In the genomic region with DNA sequence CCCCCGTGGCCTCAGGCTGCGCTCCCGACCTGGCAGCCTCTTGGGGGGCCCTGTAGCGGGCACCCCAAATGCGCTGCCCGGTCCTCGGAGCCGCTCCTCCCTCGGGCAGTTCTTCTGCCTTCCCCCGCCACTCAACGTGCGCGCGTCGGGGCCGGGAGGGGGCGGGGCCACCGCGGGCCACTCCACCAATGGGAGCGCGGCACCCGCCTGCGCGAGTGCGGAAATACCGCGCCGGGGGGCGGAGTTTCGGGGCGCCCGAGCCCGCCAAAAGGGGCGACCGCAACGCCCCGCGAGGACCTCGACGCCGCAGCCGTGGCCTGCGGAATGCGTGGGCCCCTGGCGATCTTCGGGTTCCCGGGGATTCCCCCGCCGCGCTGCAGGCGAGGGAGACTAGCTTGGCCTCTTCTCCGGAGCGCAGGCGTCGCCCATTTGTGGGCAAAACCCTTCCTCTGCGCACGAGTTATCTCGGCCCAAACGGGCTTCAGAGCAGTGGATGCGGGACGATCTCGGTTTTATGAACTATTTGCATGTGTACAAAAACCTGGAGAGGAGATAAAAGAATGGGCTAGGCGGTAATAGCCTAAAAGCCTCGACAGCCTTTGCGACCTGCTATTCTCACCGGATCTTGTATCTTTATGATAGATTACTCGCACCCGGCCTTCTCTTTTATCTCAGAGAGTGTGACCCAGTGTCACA, we compare ENCODE assay signal across 1 cellular context.
A peak's percentile ranks its signal among the peaks of the same experiment; 100 is the strongest.
TF ChIP-seq lines count a peak whose summit lies in the region.

A gene with protein sequence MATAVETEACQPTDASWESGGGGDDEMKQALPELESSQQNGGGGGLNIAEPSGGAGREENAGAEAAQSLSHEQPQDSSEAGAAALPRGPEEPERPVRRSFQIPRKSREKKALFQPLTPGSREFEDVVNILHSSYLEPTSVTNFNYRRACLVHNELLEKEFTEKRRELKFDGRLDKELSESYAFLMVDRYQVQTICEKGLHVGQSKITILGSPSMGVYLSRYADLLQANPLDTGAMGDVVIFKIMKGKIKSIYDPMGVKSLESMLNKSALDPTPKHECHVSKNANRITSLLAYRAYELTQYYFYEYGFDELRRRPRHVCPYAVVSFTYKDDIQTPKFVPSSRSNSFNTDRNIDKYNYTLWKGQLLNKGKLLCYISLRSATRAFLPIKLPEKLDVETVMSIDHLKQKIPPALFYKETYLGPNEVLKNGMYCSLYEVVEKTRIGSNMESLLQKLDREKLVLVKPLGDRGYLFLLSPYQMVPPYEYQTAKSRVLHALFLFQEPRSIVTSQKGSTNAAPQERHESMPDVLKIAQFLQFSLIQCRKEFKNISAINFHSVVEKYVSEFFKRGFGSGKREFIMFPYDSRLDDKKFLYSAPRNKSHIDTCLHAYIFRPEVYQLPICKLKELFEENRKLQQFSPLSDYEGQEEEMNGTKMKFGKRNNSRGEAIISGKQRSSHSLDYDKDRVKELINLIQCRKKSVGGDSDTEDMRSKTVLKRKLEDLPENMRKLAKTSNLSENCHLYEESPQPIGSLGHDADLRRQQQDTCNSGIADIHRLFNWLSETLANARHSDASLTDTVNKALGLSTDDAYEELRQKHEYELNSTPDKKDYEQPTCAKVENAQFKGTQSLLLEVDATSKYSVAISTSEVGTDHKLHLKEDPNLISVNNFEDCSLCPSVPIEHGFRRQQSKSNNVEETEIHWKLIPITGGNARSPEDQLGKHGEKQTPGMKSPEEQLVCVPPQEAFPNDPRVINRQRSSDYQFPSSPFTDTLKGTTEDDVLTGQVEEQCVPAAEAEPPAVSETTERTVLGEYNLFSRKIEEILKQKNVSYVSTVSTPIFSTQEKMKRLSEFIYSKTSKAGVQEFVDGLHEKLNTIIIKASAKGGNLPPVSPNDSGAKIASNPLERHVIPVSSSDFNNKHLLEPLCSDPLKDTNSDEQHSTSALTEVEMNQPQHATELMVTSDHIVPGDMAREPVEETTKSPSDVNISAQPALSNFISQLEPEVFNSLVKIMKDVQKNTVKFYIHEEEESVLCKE (N-terminal part only) (minus strand): TSS at position 144 of the 696 bp plus-strand sequence. CDS start 259 bp downstream, outside the sequence.

TF ChIP-seq in K562, 482 proteins besides CTCF, POLR2A, EP300 and RAD21 (continued from another document and continues in another):
- TF ChIP-seq, protein P1, sequence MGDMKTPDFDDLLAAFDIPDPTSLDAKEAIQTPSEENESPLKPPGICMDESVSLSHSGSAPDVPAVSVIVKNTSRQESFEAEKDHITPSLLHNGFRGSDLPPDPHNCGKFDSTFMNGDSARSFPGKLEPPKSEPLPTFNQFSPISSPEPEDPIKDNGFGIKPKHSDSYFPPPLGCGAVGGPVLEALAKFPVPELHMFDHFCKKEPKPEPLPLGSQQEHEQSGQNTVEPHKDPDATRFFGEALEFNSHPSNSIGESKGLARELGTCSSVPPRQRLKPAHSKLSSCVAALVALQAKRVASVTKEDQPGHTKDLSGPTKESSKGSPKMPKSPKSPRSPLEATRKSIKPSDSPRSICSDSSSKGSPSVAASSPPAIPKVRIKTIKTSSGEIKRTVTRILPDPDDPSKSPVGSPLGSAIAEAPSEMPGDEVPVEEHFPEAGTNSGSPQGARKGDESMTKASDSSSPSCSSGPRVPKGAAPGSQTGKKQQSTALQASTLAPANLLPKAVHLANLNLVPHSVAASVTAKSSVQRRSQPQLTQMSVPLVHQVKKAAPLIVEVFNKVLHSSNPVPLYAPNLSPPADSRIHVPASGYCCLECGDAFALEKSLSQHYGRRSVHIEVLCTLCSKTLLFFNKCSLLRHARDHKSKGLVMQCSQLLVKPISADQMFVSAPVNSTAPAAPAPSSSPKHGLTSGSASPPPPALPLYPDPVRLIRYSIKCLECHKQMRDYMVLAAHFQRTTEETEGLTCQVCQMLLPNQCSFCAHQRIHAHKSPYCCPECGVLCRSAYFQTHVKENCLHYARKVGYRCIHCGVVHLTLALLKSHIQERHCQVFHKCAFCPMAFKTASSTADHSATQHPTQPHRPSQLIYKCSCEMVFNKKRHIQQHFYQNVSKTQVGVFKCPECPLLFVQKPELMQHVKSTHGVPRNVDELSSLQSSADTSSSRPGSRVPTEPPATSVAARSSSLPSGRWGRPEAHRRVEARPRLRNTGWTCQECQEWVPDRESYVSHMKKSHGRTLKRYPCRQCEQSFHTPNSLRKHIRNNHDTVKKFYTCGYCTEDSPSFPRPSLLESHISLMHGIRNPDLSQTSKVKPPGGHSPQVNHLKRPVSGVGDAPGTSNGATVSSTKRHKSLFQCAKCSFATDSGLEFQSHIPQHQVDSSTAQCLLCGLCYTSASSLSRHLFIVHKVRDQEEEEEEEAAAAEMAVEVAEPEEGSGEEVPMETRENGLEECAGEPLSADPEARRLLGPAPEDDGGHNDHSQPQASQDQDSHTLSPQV (IDR thresholded peaks at IDR 0.05), result peak; percentile 87
- TF ChIP-seq ZNF217 (CRISPR knock-in tag; IDR thresholded peaks at IDR 0.05) (no peak), TAF1 (IDR thresholded peaks at IDR 0.05; ENCODE audit: control insufficient read depth, extremely low read depth, insufficient read depth, low read length, severe bottlenecking) (no peak), BRF1 (IDR thresholded peaks at IDR 0.05; ENCODE audit: borderline replicate concordance, extremely low read depth, insufficient read length) (no peak), GTF2E2 (tag; IDR thresholded peaks at IDR 0.05) (no peak; the same call in 1 of the 2 replicates), PCBP2 (IDR thresholded peaks at IDR 0.05; ENCODE audit: low read depth, low read length, poor library complexity, severe bottlenecking) (no peak), ATF1 (CRISPR knock-in tag; IDR thresholded peaks at IDR 0.05) (no peak), ATF1 (tag; IDR thresholded peaks at IDR 0.05) (peak; percentile 68), CSDE1 (IDR thresholded peaks at IDR 0.05) (0 out of 4 replicates have a peak, but pooled peaks of 1 of the 2 experiments have one; percentile 14), L3MBTL2 (IDR thresholded peaks at IDR 0.05) (peak; percentile 100), ZNF586 (CRISPR knock-in tag; conservative IDR thresholded peaks at IDR 0.05) (no peak), SRSF7 (optimal IDR thresholded peaks at IDR 0.05; ENCODE audit: low read depth, low read length) (no peak), LEF1 (IDR thresholded peaks at IDR 0.05) (no peak), ZFX (CRISPR knock-in tag; IDR thresholded peaks at IDR 0.05) (peak; percentile 89), ZKSCAN3 (CRISPR knock-in tag; IDR thresholded peaks at IDR 0.05) (no peak), ZNF551 (CRISPR knock-in tag; IDR thresholded peaks at IDR 0.05) (no peak), ETS2 (tag; IDR thresholded peaks at IDR 0.05; ENCODE audit: borderline replicate concordance, poor library complexity, severe bottlenecking) (no peak), EWSR1 (IDR thresholded peaks at IDR 0.05; ENCODE audit: borderline replicate concordance, low read depth, partially characterized antibody) (no peak), CBX5 (IDR thresholded peaks at IDR 0.05; ENCODE audit: borderline replicate concordance, low read depth) (0 out of 2 replicates have a peak, but pooled peaks have one; percentile 28), ZNF408 (CRISPR knock-in tag; IDR thresholded peaks at IDR 0.05; ENCODE audit: low read depth) (no peak), ZNF766 (CRISPR knock-in tag; conservative IDR thresholded peaks at IDR 0.05) (peak; percentile 63; the same call in 1 of the 2 replicates), CBFA2T3 (IDR thresholded peaks at IDR 0.05) (no peak), ZBTB1 (CRISPR knock-in tag; IDR thresholded peaks at IDR 0.05; ENCODE audit: borderline replicate concordance, low read depth) (peak; percentile 90), KLF10 (CRISPR knock-in tag; IDR thresholded peaks at IDR 0.05) (no peak), POLR2G (IDR thresholded peaks at IDR 0.05; ENCODE audit: low read depth, low read length) (peak; percentile 79), GABPB2 (CRISPR knock-in tag; conservative IDR thresholded peaks at IDR 0.05) (no peak), ZNF584 (CRISPR knock-in tag; IDR thresholded peaks at IDR 0.05; ENCODE audit: low read depth) (no peak), MYC (IDR thresholded peaks at IDR 0.05; ENCODE audit: low read depth, low read length) (no peak; the same call in 1 of the 2 replicates), MYC (CRISPR knock-in tag; IDR thresholded peaks at IDR 0.05; ENCODE audit: borderline replicate concordance, low read depth) (no peak), ZNF347 (CRISPR knock-in tag; IDR thresholded peaks at IDR 0.05; ENCODE audit: low read depth) (no peak), HDAC2 (IDR thresholded peaks at IDR 0.05) (peak; percentile 73), SAFB2 (IDR thresholded peaks at IDR 0.05; ENCODE audit: borderline replicate concordance, low read depth, low read length, severe bottlenecking) (no peak)
- TF ChIP-seq, protein P2, sequence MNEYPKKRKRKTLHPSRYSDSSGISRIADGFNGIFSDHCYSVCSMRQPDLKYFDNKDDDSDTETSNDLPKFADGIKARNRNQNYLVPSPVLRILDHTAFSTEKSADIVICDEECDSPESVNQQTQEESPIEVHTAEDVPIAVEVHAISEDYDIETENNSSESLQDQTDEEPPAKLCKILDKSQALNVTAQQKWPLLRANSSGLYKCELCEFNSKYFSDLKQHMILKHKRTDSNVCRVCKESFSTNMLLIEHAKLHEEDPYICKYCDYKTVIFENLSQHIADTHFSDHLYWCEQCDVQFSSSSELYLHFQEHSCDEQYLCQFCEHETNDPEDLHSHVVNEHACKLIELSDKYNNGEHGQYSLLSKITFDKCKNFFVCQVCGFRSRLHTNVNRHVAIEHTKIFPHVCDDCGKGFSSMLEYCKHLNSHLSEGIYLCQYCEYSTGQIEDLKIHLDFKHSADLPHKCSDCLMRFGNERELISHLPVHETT (CRISPR knock-in tag; conservative IDR thresholded peaks at IDR 0.05 in 1 of 2, IDR thresholded peaks at IDR 0.05 in 1 of 2), result no peak
- TF ChIP-seq, protein P3, sequence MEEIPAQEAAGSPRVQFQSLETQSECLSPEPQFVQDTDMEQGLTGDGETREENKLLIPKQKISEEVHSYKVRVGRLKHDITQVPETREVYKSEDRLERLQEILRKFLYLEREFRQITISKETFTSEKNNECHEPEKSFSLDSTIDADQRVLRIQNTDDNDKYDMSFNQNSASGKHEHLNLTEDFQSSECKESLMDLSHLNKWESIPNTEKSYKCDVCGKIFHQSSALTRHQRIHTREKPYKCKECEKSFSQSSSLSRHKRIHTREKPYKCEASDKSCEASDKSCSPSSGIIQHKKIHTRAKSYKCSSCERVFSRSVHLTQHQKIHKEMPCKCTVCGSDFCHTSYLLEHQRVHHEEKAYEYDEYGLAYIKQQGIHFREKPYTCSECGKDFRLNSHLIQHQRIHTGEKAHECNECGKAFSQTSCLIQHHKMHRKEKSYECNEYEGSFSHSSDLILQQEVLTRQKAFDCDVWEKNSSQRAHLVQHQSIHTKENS (CRISPR knock-in tag; IDR thresholded peaks at IDR 0.05), result no peak
- TF ChIP-seq, protein P4, sequence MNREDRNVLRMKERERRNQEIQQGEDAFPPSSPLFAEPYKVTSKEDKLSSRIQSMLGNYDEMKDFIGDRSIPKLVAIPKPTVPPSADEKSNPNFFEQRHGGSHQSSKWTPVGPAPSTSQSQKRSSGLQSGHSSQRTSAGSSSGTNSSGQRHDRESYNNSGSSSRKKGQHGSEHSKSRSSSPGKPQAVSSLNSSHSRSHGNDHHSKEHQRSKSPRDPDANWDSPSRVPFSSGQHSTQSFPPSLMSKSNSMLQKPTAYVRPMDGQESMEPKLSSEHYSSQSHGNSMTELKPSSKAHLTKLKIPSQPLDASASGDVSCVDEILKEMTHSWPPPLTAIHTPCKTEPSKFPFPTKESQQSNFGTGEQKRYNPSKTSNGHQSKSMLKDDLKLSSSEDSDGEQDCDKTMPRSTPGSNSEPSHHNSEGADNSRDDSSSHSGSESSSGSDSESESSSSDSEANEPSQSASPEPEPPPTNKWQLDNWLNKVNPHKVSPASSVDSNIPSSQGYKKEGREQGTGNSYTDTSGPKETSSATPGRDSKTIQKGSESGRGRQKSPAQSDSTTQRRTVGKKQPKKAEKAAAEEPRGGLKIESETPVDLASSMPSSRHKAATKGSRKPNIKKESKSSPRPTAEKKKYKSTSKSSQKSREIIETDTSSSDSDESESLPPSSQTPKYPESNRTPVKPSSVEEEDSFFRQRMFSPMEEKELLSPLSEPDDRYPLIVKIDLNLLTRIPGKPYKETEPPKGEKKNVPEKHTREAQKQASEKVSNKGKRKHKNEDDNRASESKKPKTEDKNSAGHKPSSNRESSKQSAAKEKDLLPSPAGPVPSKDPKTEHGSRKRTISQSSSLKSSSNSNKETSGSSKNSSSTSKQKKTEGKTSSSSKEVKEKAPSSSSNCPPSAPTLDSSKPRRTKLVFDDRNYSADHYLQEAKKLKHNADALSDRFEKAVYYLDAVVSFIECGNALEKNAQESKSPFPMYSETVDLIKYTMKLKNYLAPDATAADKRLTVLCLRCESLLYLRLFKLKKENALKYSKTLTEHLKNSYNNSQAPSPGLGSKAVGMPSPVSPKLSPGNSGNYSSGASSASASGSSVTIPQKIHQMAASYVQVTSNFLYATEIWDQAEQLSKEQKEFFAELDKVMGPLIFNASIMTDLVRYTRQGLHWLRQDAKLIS (CRISPR knock-in tag; IDR thresholded peaks at IDR 0.05), result peak; percentile 95
- TF ChIP-seq, protein P5, sequence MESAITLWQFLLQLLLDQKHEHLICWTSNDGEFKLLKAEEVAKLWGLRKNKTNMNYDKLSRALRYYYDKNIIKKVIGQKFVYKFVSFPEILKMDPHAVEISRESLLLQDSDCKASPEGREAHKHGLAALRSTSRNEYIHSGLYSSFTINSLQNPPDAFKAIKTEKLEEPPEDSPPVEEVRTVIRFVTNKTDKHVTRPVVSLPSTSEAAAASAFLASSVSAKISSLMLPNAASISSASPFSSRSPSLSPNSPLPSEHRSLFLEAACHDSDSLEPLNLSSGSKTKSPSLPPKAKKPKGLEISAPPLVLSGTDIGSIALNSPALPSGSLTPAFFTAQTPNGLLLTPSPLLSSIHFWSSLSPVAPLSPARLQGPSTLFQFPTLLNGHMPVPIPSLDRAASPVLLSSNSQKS (CRISPR knock-in tag; IDR thresholded peaks at IDR 0.05), result no peak
- TF ChIP-seq, protein P6, sequence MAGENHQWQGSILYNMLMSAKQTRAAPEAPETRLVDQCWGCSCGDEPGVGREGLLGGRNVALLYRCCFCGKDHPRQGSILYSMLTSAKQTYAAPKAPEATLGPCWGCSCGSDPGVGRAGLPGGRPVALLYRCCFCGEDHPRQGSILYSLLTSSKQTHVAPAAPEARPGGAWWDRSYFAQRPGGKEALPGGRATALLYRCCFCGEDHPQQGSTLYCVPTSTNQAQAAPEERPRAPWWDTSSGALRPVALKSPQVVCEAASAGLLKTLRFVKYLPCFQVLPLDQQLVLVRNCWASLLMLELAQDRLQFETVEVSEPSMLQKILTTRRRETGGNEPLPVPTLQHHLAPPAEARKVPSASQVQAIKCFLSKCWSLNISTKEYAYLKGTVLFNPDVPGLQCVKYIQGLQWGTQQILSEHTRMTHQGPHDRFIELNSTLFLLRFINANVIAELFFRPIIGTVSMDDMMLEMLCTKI (IDR thresholded peaks at IDR 0.05; ENCODE audit: partially characterized antibody), result no peak
- TF ChIP-seq, protein P7, sequence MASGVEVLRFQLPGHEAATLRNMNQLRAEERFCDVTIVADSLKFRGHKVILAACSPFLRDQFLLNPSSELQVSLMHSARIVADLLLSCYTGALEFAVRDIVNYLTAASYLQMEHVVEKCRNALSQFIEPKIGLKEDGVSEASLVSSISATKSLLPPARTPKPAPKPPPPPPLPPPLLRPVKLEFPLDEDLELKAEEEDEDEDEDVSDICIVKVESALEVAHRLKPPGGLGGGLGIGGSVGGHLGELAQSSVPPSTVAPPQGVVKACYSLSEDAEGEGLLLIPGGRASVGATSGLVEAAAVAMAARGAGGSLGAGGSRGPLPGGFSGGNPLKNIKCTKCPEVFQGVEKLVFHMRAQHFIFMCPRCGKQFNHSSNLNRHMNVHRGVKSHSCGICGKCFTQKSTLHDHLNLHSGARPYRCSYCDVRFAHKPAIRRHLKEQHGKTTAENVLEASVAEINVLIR (CRISPR knock-in tag; IDR thresholded peaks at IDR 0.05), result 0 out of 2 replicates have a peak, but pooled peaks have one; percentile 24
